In the genomic region with DNA sequence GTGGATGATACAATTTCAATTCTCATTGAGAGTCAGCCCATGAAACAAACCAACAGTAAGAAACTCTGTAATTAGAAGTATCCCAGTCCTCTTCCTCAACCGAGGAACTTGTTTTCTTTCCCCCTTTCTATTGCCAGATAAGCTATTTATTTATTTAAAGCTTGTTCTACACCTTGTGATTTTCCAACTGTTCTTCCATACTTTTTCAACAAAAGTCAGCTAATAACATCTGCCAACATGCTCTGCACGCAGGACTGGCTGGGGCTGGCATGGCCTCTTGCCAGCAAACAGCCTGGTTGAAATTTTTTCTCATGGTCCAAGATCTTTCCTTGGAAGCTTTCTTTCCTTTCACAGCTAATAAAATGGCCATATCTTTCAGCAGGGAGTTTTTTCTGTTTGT, we compare ENCODE assay signal across 11 cellular contexts. TPM values are rescaled to one million over a fixed set of nuclear protein-coding genes. Genes with fewer than 3 reads are reported as not detected.
DNase-seq lines count a peak whose midpoint lies in the region; ATAC-seq and TF ChIP-seq lines count a peak whose summit lies in the region.
"Had no signal": no experiment of that assay in that cellular context is flagged by ENCODE, and none has a peak within 500 bp of the region (broad histone marks: within the 10 kb centered on the region; RNA-seq: fewer than 3 reads in every experiment).

No MANE protein-coding gene starts in this region.

- peaks cover 11% of the 10 kb centered on the region for H3K79me2 ChIP-seq in SK-N-SH (ENCODE audit: insufficient read depth)

- H3K9me3 ChIP-seq in SK-N-SH (no peaks in the 10 kb centered on the region), endocrine pancreas (ENCODE audit: control insufficient read depth, low read length) (no peaks in the 10 kb centered on the region)

- H3K36me3 ChIP-seq in SK-N-SH (replicated peaks in 1 of 2; ENCODE audit: control insufficient read depth in 1 of 2, insufficient read depth in 2 of 2, low read length in 1 of 2), result no peaks in the 10 kb centered on the region
- no peaks in the 10 kb centered on the region for H3K36me3 ChIP-seq in endocrine pancreas (ENCODE audit: control insufficient read depth, insufficient read depth, low read length)

- H3K4me1 ChIP-seq in SK-N-SH (ENCODE audit: control insufficient read depth in 1 of 2, insufficient read depth in 2 of 2, low read depth in 1 of 2, low read length in 1 of 2), result peaks cover 6 to 27% of the 10 kb centered on the region in 2 experiments; a peak in 3 of 4 replicates
- peaks cover 21% of the 10 kb centered on the region for H3K4me1 ChIP-seq in endocrine pancreas (ENCODE audit: control insufficient read depth, insufficient read depth, low read length)

- DNase-seq in SK-N-SH (peak; percentile 49), NCI-H345 (lab: John Stamatoyannopoulos, UW) (peak; percentile 47), superior temporal gyrus (ENCODE audit: extremely low spot score) (peak; percentile 66), HT-29 (ENCODE audit: low spot score) (no peak)
- DNase-seq in activated CD8-positive, alpha-beta memory T cell treated with anti-CD3 and anti-CD28 coated beads, Interleukin-2, amount 50 U/mL, for 4 hours, result no peak
- DNase-seq: effector memory CD4-positive, alpha-beta T cell; NCI-H1048; retina had no signal

- peak overlapping the region in 1 of 2 experiments; percentile 82; a peak in 2 of 4 replicates for H3K27ac ChIP-seq in SK-N-SH (ENCODE audit: low read depth in 2 of 2, low read length in 1 of 2)

- 24% methylated on average over 2 of the region's 2 CpGs for WGBS in SK-N-SH (ENCODE audit: low lambda C conversion rate)

- POLR2A ChIA-PET in SK-N-SH (lab: Yijun Ruan, JAX), result no interaction called here

- no peak for TF ChIP-seq CTCF in SK-N-SH (IDR thresholded peaks at IDR 0.05)

- H4K20me1 ChIP-seq in SK-N-SH (ENCODE audit: insufficient read depth), result peaks cover 5% of the 10 kb centered on the region; the same call in 1 of the 2 replicates

- H3K4me2 ChIP-seq in SK-N-SH, result no peak overlapping the region

- no peak; the same call in 1 of the 2 replicates for TF ChIP-seq RAD21 in SK-N-SH (IDR thresholded peaks at IDR 0.05; ENCODE audit: low read length)

- TF ChIP-seq EP300 in SK-N-SH (IDR thresholded peaks at IDR 0.05; ENCODE audit: borderline replicate concordance in 1 of 2, low read depth in 1 of 2, low read length in 1 of 2), result 0 out of 4 replicates have a peak, but pooled peaks of 1 of the 2 experiments have one; percentile 8

- H3K4me3 ChIP-seq in SK-N-SH (ENCODE audit: low read depth in 2 of 2, low read length in 1 of 2), result no peak overlapping the region
- H3K4me3 ChIP-seq in endocrine pancreas (ENCODE audit: control insufficient read depth, insufficient read depth, low read length), result peak overlapping the region; percentile 56

- H2AFZ ChIP-seq in SK-N-SH (ENCODE audit: low read depth), result no peak overlapping the region

- no peaks in the 10 kb centered on the region for H3K27me3 ChIP-seq in SK-N-SH (ENCODE audit: insufficient read depth)
- H3K27me3 ChIP-seq in endocrine pancreas (ENCODE audit: control insufficient read depth, insufficient read depth, low read length), result no peaks in the 10 kb centered on the region

- H3K9me2 ChIP-seq in SK-N-SH, result no peaks in the 10 kb centered on the region

- H3K9ac ChIP-seq in SK-N-SH (no peak overlapping the region), endocrine pancreas (ENCODE audit: control insufficient read depth, insufficient read depth, low read length) (no peak overlapping the region)

- ATAC-seq in SK-N-SH treated with all-trans-retinoic acid at 6 μM for 48 hours, result no peak
- no peak for ATAC-seq in GM18907 (IDR thresholded peaks at IDR 0.05; ENCODE audit: unreplicated experiment)

- peaks cover 14% of the 10 kb centered on the region for H3F3A ChIP-seq in SK-N-SH (replicated peaks; ENCODE audit: insufficient read depth)

- CTCF ChIA-PET in SK-N-SH (lab: Yijun Ruan, JAX), result interaction anchor here (0.9 to 3.1 kb wide), 8 partner anchors 9 to 874 kb away, joined by 3 to 27 read pairs (median 4); no protein-coding TSS in a partner anchor

TF ChIP-seq in SK-N-SH, 30 proteins besides CTCF, POLR2A, EP300 and RAD21 (continues in another document):
- no peak for TF ChIP-seq FOXM1 (IDR thresholded peaks at IDR 0.05; ENCODE audit: low read depth)
- TF ChIP-seq, protein P1, sequence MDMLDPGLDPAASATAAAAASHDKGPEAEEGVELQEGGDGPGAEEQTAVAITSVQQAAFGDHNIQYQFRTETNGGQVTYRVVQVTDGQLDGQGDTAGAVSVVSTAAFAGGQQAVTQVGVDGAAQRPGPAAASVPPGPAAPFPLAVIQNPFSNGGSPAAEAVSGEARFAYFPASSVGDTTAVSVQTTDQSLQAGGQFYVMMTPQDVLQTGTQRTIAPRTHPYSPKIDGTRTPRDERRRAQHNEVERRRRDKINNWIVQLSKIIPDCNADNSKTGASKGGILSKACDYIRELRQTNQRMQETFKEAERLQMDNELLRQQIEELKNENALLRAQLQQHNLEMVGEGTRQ (IDR thresholded peaks at IDR 0.05; ENCODE audit: borderline replicate concordance, low read depth, low read length), result no peak
- TF ChIP-seq NFIC (IDR thresholded peaks at IDR 0.05; ENCODE audit: borderline replicate concordance), result peak; percentile 68
- TF ChIP-seq SMC3 (IDR thresholded peaks at IDR 0.05; ENCODE audit: low read depth, low read length), result 0 out of 2 replicates have a peak, but pooled peaks have one; percentile 5
- peak; percentile 29 for TF ChIP-seq CHD2 (IDR thresholded peaks at IDR 0.05; ENCODE audit: low read length, partially characterized antibody)
- no peak for TF ChIP-seq EZH2phosphoT487 (IDR thresholded peaks at IDR 0.05; ENCODE audit: borderline replicate concordance, low read depth)
- TF ChIP-seq TCF12 (IDR thresholded peaks at IDR 0.05), result peak; percentile 50; the same call in 1 of the 2 replicates
- peak; percentile 70; the same call in 1 of the 2 replicates for TF ChIP-seq MXI1 (IDR thresholded peaks at IDR 0.05; ENCODE audit: low read depth, low read length)
- TF ChIP-seq, protein P2, sequence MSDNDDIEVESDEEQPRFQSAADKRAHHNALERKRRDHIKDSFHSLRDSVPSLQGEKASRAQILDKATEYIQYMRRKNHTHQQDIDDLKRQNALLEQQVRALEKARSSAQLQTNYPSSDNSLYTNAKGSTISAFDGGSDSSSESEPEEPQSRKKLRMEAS (IDR thresholded peaks at IDR 0.05; ENCODE audit: low read depth), result peak; percentile 40; the same call in 1 of the 2 replicates

TF ChIP-seq in SK-N-SH treated with all-trans-retinoic acid at 6 μM for 48 hours, 23 proteins besides CTCF, POLR2A, EP300 and RAD21 (continues in another document):
- no peak for TF ChIP-seq PATZ1 (CRISPR knock-in tag; IDR thresholded peaks at IDR 0.05; ENCODE audit: borderline replicate concordance)
- TF ChIP-seq TCF4 (CRISPR knock-in tag; IDR thresholded peaks at IDR 0.05; ENCODE audit: borderline replicate concordance), result no peak
- no peak for TF ChIP-seq ZC3H10 (CRISPR knock-in tag; IDR thresholded peaks at IDR 0.05)
- TF ChIP-seq ZNF565 (CRISPR knock-in tag; conservative IDR thresholded peaks at IDR 0.05; ENCODE audit: low read depth), result no peak
- TF ChIP-seq ISL1 (CRISPR knock-in tag; IDR thresholded peaks at IDR 0.05), result no peak
- no peak for TF ChIP-seq ZNF70 (CRISPR knock-in tag; IDR thresholded peaks at IDR 0.05)
- no peak for TF ChIP-seq BACH2 (CRISPR knock-in tag; IDR thresholded peaks at IDR 0.05; ENCODE audit: borderline replicate concordance)
- TF ChIP-seq GLIS3 (CRISPR knock-in tag; IDR thresholded peaks at IDR 0.05), result no peak
- no peak for TF ChIP-seq OSR1 (CRISPR knock-in tag; IDR thresholded peaks at IDR 0.05)
- no peak for TF ChIP-seq TSHZ2 (CRISPR knock-in tag; IDR thresholded peaks at IDR 0.05)
- TF ChIP-seq TOX (CRISPR knock-in tag; IDR thresholded peaks at IDR 0.05; ENCODE audit: borderline replicate concordance), result no peak
- TF ChIP-seq CSDC2 (CRISPR knock-in tag; IDR thresholded peaks at IDR 0.05), result no peak

RNA-seq across cellular contexts. Expression of gene IRS2, which starts 2.9 kb away (rescaled TPM):
- 5.2 and 7.0 TPM in 2 replicates for polyA plus RNA-seq in SK-N-SH (2012; rRNA removed)
- 10.6 and 11.1 TPM in 2 replicates for polyA plus RNA-seq in SK-N-SH (2012; cell fraction: cytosol; rRNA removed)
- 9.2 and 9.9 TPM in 2 replicates for polyA plus RNA-seq in SK-N-SH (2012; cell fraction: nucleus; rRNA removed)
- 8.2 and 9.1 TPM in 2 replicates for total RNA-seq in HT-29 (2014; rRNA removed; shearing (Covaris generic))

Comparison
In these comparisons a context has a peak if more than half of its experiments do, and no peak if none do; other contexts are left out.
1. DNase-seq: peak in SK-N-SH (single experiment), NCI-H345 (single experiment) and superior temporal gyrus (single experiment); none in activated CD8-positive, alpha-beta memory T cell treated with anti-CD3 and anti-CD28 coated beads, Interleukin-2, amount 50 U/mL, for 4 hours (single experiment) and HT-29 (single experiment).